In the genomic region with DNA sequence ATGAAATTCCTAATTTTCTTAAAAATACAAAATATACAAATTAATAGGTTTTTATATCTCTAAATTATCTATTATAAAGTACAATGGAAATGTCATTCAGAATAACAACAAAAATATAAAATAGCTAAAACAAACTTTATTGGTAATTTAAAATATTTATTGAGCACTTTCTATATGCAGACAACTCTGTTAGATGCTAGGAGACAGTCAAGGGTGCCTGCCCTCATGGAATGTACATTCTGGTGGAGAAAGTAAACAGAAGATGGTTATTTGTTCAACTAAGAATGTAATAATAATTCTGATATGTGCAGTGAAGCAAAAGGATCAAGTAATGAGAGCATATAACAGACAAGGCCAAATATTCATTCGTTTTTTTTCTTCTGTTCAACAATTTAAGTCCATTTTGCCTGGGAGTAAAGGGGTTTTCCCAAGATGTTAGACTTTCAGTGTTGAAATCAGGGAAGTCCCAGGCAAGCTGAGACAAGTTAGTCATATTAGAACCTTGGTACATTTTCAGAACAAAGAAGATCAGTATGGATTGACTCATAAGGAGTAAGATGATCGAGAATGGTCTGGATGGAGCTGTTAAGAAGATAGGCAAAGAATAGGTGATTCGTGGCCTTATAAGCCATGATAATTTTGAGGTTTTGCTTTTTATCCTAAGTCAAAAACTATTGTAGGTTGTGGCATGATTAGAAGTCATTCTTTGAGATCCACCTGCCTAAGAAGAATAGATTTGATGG, we compare ENCODE assay signal across 9 cellular contexts.
DNase-seq lines count a peak whose midpoint lies in the region; ATAC-seq and TF ChIP-seq lines count a peak whose summit lies in the region.
"Had no signal": no experiment of that assay in that cellular context is flagged by ENCODE, and none has a peak within 500 bp of the region (broad histone marks: within the 10 kb centered on the region; RNA-seq: fewer than 3 reads in every experiment).

No MANE protein-coding gene starts in this region.

- H3K9ac ChIP-seq in mammary epithelial cell (ENCODE audit: insufficient read depth, low read length), result no peak overlapping the region

- H3K36me3 ChIP-seq in mammary epithelial cell (ENCODE audit: insufficient read depth, low read length), result no peaks in the 10 kb centered on the region

- H3K27me3 ChIP-seq in mammary epithelial cell (ENCODE audit: insufficient read depth, low read length), result no peaks in the 10 kb centered on the region

- no peak for TF ChIP-seq CTCF in mammary epithelial cell (conservative IDR thresholded peaks at IDR 0.05 in 1 of 2, IDR thresholded peaks at IDR 0.05 in 1 of 2; ENCODE audit: extremely low read depth in 1 of 2, insufficient read depth in 1 of 2, low read depth in 1 of 2, low read length in 2 of 2)

- in situ Hi-C loops in mammary epithelial cell (cut with MboI; ENCODE audit: low sequenced_read_pairs in 2 of 2), result loop anchor here in 1 of 2 donors (25.0 kb wide), 1 partner anchor 309 kb away; a partner anchor contains a TSS

- H3K4me3 ChIP-seq in mammary epithelial cell (replicated peaks in 1 of 3; ENCODE audit: insufficient read depth in 1 of 3, low read depth in 2 of 3, low read length in 3 of 3), result peak overlapping the region in 1 of 3 experiments; percentile 15

- no peaks in the 10 kb centered on the region for H3K79me2 ChIP-seq in mammary epithelial cell (ENCODE audit: insufficient read depth, low read length)

- WGBS in mammary epithelial cell (ENCODE audit: low coverage, missing lambda C conversion rate), result 0% methylated on average over 3 of the region's 3 CpGs

- peaks cover 19% of the 10 kb centered on the region for H3K4me1 ChIP-seq in mammary epithelial cell (ENCODE audit: insufficient read depth, low read length)

- peak overlapping the region; percentile 41 for H3K4me2 ChIP-seq in mammary epithelial cell (ENCODE audit: insufficient read depth, low read depth, low read length)

- H3K27ac ChIP-seq in mammary epithelial cell (ENCODE audit: insufficient read depth, low read depth, low read length), result peak overlapping the region; percentile 82

- intact Hi-C loops in mammary epithelial cell (cut with micrococcal nuclease), result no loop called here

- DNase-seq in EH (ENCODE audit: low read depth), result peak; percentile 20
- peak; percentile 98 for DNase-seq in mammary epithelial cell
- no peak for DNase-seq in HT-29 (ENCODE audit: low spot score)
- no peak for DNase-seq in NCI-H524 treated with DMSO at 0.1 percent for 48 hours (lab: John Stamatoyannopoulos, UW)
- DNase-seq in T-helper 9 cell, result no peak
- DNase-seq in HUDEP-2 (lab: John Stamatoyannopoulos, UW; ENCODE audit: unreplicated experiment in 76 of 76), result no peak
- DNase-seq: central memory CD4-positive, alpha-beta T cell had no signal

- ATAC-seq in GM19351 (IDR thresholded peaks at IDR 0.05; ENCODE audit: unreplicated experiment) (peak; percentile 90), HG03095 (IDR thresholded peaks at IDR 0.05; ENCODE audit: unreplicated experiment) (peak; percentile 97)

- dilution Hi-C loops in mammary epithelial cell (cut with HindIII; ENCODE audit: low sequenced_read_pairs), result no loop called here

- no TSS peak for BruUV-seq in mammary epithelial cell (replicated peaks; lab: Mats Ljungman, UMichigan)

- CTCF ChIA-PET in mammary epithelial cell (lab: Charles Lee; ENCODE audit: low non-redundant PET), result no interaction called here

- peak overlapping the region; percentile 51 for H2AFZ ChIP-seq in mammary epithelial cell (ENCODE audit: low read depth, low read length)

- H4K20me1 ChIP-seq in mammary epithelial cell (ENCODE audit: insufficient read depth, low read length), result no peaks in the 10 kb centered on the region

- no peaks in the 10 kb centered on the region for H3K9me3 ChIP-seq in mammary epithelial cell (replicated peaks; ENCODE audit: insufficient read depth, low read length)

Comparison
In these comparisons a context has a peak if more than half of its experiments do, and no peak if none do; other contexts are left out.
1. DNase-seq: peak in EH (single experiment) and mammary epithelial cell (single experiment); none in HT-29 (single experiment), NCI-H524 treated with DMSO at 0.1 percent for 48 hours (single experiment), T-helper 9 cell (single experiment) and HUDEP-2 (0 of 76).